In genomic region chr15:26632500-26632899, GRCh38 we compare ENCODE assay signal across 14 cellular contexts.
"Had no signal": no experiment of that assay in that cellular context is flagged by ENCODE, and none has a peak within 500 bp of the region (broad histone marks: within the 10 kb centered on the region; RNA-seq: fewer than 3 reads in every experiment).

No MANE protein-coding gene starts in this region.

- H3K27me3 ChIP-seq: foreskin keratinocyte, transverse colon had no signal

- H3K36me3 ChIP-seq: transverse colon had no signal

- ATAC-seq: activated CD8-positive, alpha-beta T cell treated with anti-CD3 and anti-CD28 coated beads, Interleukin-2, amount 10 ng/mL, durations not matched to agents 7 days and 5 days; foreskin keratinocyte; stimulated activated naive CD8-positive, alpha-beta T cell treated with anti-CD3 and anti-CD28 coated beads, Interleukin-15, Interleukin-2, amounts not matched to agents 100 U/mL and 50 U/mL, for 24 hours had no signal

- H3K27ac Mint-ChIP-seq: activated CD4-positive, alpha-beta T cell treated with anti-CD3 and anti-CD28 coated beads, Interleukin-2, amount 10 ng/mL, durations not matched to agents 24 days and 14 days; activated CD8-positive, alpha-beta T cell treated with anti-CD3 and anti-CD28 coated beads, Interleukin-2, amount 10 ng/mL, durations not matched to agents 7 days and 5 days; activated naive CD4-positive, alpha-beta T cell treated with anti-CD3 and anti-CD28 coated beads for 36 hours; activated T-cell treated with anti-CD3 and anti-CD28 coated beads, Interleukin-2, amount 50 U/mL, for 24 hours; activated T-helper 2 cell treated with anti-CD3 and anti-CD28 coated beads, Interferon-gamma antibody, Interleukin-2, Interleukin-4, amounts not matched to agents 10 μg/mL and 5 μg/mL and 100 μg/mL, durations not matched to agents 14 hours and 24 hours and 36 hours; nephron progenitor cell had no signal

- H3K4me3 ChIP-seq: transverse colon had no signal

- DNase-seq: activated CD4-positive, alpha-beta T cell treated with anti-CD3 and anti-CD28 coated beads, Interleukin-2, amount 10 ng/mL, durations not matched to agents 24 days and 14 days; activated CD8-positive, alpha-beta T cell treated with anti-CD3 and anti-CD28 coated beads, Interleukin-2, amount 10 ng/mL, durations not matched to agents 7 days and 5 days; activated naive CD4-positive, alpha-beta T cell treated with anti-CD3 and anti-CD28 coated beads for 36 hours; activated T-cell treated with anti-CD3 and anti-CD28 coated beads, Interleukin-2, amount 50 U/mL, for 24 hours; anterior cingulate cortex; foreskin keratinocyte; nephron progenitor cell; stimulated activated CD4-positive, alpha-beta T cell treated with anti-CD3 and anti-CD28 coated beads, Interleukin-2, amount 100 ng/mL, for 24 hours; stimulated activated naive CD8-positive, alpha-beta T cell treated with anti-CD3 and anti-CD28 coated beads, Interleukin-15, Interleukin-2, amounts not matched to agents 100 U/mL and 50 U/mL, for 24 hours; T-helper 1 cell; T-helper 9 cell; transverse colon had no signal

- H3K4me3 Mint-ChIP-seq: activated CD4-positive, alpha-beta T cell treated with anti-CD3 and anti-CD28 coated beads, Interleukin-2, amount 10 ng/mL, durations not matched to agents 24 days and 14 days; activated CD8-positive, alpha-beta T cell treated with anti-CD3 and anti-CD28 coated beads, Interleukin-2, amount 10 ng/mL, durations not matched to agents 7 days and 5 days; activated naive CD4-positive, alpha-beta T cell treated with anti-CD3 and anti-CD28 coated beads for 36 hours; activated T-cell treated with anti-CD3 and anti-CD28 coated beads, Interleukin-2, amount 50 U/mL, for 24 hours; brain; nephron progenitor cell had no signal

- H3K4me1 ChIP-seq: foreskin keratinocyte, transverse colon had no signal

- H3K27ac ChIP-seq: foreskin keratinocyte, transverse colon had no signal

- H3K27me3 Mint-ChIP-seq: activated CD4-positive, alpha-beta T cell treated with anti-CD3 and anti-CD28 coated beads, Interleukin-2, amount 10 ng/mL, durations not matched to agents 24 days and 14 days; activated T-cell treated with anti-CD3 and anti-CD28 coated beads, Interleukin-2, amount 50 U/mL, for 24 hours; brain had no signal

- H3K4me1 Mint-ChIP-seq: activated CD4-positive, alpha-beta T cell treated with anti-CD3 and anti-CD28 coated beads, Interleukin-2, amount 10 ng/mL, durations not matched to agents 24 days and 14 days had no signal
